Comparison of ENCODE assay signal across 1 cellular context in the genomic region with DNA sequence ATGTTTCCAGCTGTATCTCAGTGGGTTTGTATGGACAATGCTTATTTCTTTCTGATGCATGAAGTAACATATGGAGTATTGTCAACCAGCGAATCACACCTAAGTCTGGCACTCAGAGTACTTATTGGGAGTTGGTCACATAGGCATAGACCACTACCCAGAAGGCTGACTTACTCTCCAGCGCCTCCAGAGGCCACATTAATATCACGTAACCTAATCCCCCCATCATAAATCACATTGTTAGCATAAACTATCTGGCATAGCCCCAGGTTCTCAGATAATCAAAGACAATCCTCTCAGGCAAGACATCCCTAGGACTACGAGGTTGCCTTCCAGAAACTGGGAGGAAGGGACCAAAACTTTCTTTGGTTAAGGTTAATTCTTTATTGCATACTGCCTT.
TF ChIP-seq lines count a peak whose summit lies in the region.

No MANE protein-coding gene starts in this region.

TF ChIP-seq in WTC11, 78 proteins besides CTCF, POLR2A, EP300 and RAD21 (continued from another document):
- TF ChIP-seq, protein P1, sequence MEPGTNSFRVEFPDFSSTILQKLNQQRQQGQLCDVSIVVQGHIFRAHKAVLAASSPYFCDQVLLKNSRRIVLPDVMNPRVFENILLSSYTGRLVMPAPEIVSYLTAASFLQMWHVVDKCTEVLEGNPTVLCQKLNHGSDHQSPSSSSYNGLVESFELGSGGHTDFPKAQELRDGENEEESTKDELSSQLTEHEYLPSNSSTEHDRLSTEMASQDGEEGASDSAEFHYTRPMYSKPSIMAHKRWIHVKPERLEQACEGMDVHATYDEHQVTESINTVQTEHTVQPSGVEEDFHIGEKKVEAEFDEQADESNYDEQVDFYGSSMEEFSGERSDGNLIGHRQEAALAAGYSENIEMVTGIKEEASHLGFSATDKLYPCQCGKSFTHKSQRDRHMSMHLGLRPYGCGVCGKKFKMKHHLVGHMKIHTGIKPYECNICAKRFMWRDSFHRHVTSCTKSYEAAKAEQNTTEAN (CRISPR knock-in tag; IDR thresholded peaks at IDR 0.05) = no peak
- TF ChIP-seq ZNF138 (CRISPR knock-in tag; conservative IDR thresholded peaks at IDR 0.05) (no peak), SMAD4 (CRISPR knock-in tag; IDR thresholded peaks at IDR 0.05) (no peak)
